In genomic region chr6:32079566-32080290, GRCh38 we compare ENCODE assay signal across 26 cellular contexts. TPM values are rescaled to one million over a fixed set of nuclear protein-coding genes. Genes with fewer than 3 reads are reported as not detected.
DNase-seq lines count a peak whose midpoint lies in the region; ATAC-seq and TF ChIP-seq lines count a peak whose summit lies in the region.
"Had no signal": no experiment of that assay in that cellular context is flagged by ENCODE, and none has a peak within 500 bp of the region (broad histone marks: within the 10 kb centered on the region; RNA-seq: fewer than 3 reads in every experiment).

No MANE protein-coding gene starts in this region.

- no peaks in the 10 kb centered on the region for H3K9me3 ChIP-seq in esophagus muscularis mucosa
- H3K9me3 ChIP-seq: neutrophil, psoas muscle, upper lobe of left lung had no signal

- peak; percentile 33 for ATAC-seq in sciatic nerve
- ATAC-seq in HG02970 (IDR thresholded peaks at IDR 0.05; ENCODE audit: low FRiP score, unreplicated experiment) = no peak
- ATAC-seq: esophagus mucosa, psoas muscle had no signal

- 81% methylated on average over 7 of the region's 7 CpGs for WGBS in esophagus muscularis mucosa

- intact Hi-C loops in esophagus muscularis mucosa (cut with DNase I) = no loop called here
- intact Hi-C loops in sciatic nerve (cut with DNase I) = no loop called here

- no peak for TF ChIP-seq EP300 in esophagus muscularis mucosa (IDR thresholded peaks at IDR 0.05)

- TF ChIP-seq POLR2A in esophagus muscularis mucosa (IDR thresholded peaks at IDR 0.05; ENCODE audit: low read depth) = no peak

- H3K4me3 ChIP-seq in esophagus muscularis mucosa = no peak overlapping the region
- H3K4me3 ChIP-seq: psoas muscle, SK-N-MC, upper lobe of left lung had no signal

- no peaks in the 10 kb centered on the region for H3K27me3 ChIP-seq in esophagus muscularis mucosa
- H3K27me3 ChIP-seq: upper lobe of left lung had no signal

- H3K27ac ChIP-seq in esophagus muscularis mucosa (replicated peaks in 1 of 4) = peak overlapping the region; percentile 31 to 79 (median 38)
- H3K27ac ChIP-seq: neutrophil, psoas muscle, SK-N-MC had no signal

- DNase-seq in EL (peak; percentile 33), M059J (ENCODE audit: low read depth) (peak; percentile 20), esophagus muscularis mucosa (ENCODE audit: extremely low spot score) (no peak), sciatic nerve (ENCODE audit: low spot score) (peak; percentile 59), DMS 273 treated with DMSO at 0.1 percent for 48 hours (lab: John Stamatoyannopoulos, UW) (no peak), hippocampal formation (lab: John Stamatoyannopoulos, UW) (no peak)
- DNase-seq in stimulated activated naive CD4-positive, alpha-beta T cell (lab: John Stamatoyannopoulos, UW) = no peak
- DNase-seq: activated naive CD8-positive, alpha-beta T cell treated with anti-CD3 and anti-CD28 coated beads, Interleukin-2, amount 10 ng/mL, durations not matched to agents 7 days and 5 days; activated T-cell treated with anti-CD3 and anti-CD28 coated beads for 4 hours; caudate nucleus; GDM1; hypothalamus; immature natural killer cell; NCI-H1105; NCI-H2029; NCI-H345; NCI-H748 treated with DMSO at 0.1 percent for 48 hours; stimulated activated CD8-positive, alpha-beta memory T cell treated with anti-CD3 and anti-CD28 coated beads, Interleukin-4, amount 100 ng/mL, for 48 hours had no signal

- TF ChIP-seq CTCF in esophagus muscularis mucosa (IDR thresholded peaks at IDR 0.05) = no peak

- peaks cover 9 to 88% (median 42%) of the 10 kb centered on the region in 4 donors for H3K36me3 ChIP-seq in esophagus muscularis mucosa
- H3K36me3 ChIP-seq: neutrophil had no signal

- peaks cover 15 to 41% (median 40%) of the 10 kb centered on the region in 4 donors for H3K4me1 ChIP-seq in esophagus muscularis mucosa
- H3K4me1 ChIP-seq: psoas muscle had no signal

RNA-seq across cellular contexts. Expression of gene TNXB, which starts 29.4 kb away (rescaled TPM):
- 0.10 TPM in 1 of 2 replicates, not detected in the other for total RNA-seq in M059J (2014; rRNA removed; shearing (Covaris generic))
- 100 to 1,000 TPM; 223 to 525 (median 326) TPM for total RNA-seq in esophagus muscularis mucosa
- total RNA-seq in sciatic nerve = 423 TPM

RNA-seq across cellular contexts. Expression of gene CYP21A2, which starts 41.5 kb away (rescaled TPM):
- not detected in 2 replicates for total RNA-seq in M059J (2014; rRNA removed; shearing (Covaris generic))
- 1 to 10 TPM in 3 of 4 donors, under 1 TPM in 1; 0.33 to 3.7 (median 1.9) TPM for total RNA-seq in esophagus muscularis mucosa
- total RNA-seq in sciatic nerve = 6.1 TPM
- total RNA-seq: RPMI7951, skeletal muscle tissue had no signal

RNA-seq across cellular contexts. Expression of gene ATF6B, which starts 48.3 kb away (rescaled TPM):
- 25.3 and 30.3 TPM in 2 replicates for total RNA-seq in M059J (2014; rRNA removed; shearing (Covaris generic))
- total RNA-seq in esophagus muscularis mucosa (10 to 100 TPM; 17.7 to 37.4 (median 27.2) TPM), sciatic nerve (88.4 TPM)

RNA-seq across cellular contexts. Expression of gene FKBPL, which starts 50.4 kb away (rescaled TPM):
- 10.2 and 14.5 TPM in 2 replicates for total RNA-seq in M059J (2014; rRNA removed; shearing (Covaris generic))
- total RNA-seq in esophagus muscularis mucosa (1 to 10 TPM; 2.7 to 6.3 (median 3.9) TPM), sciatic nerve (2.8 TPM)

Comparison
In these comparisons a context has a peak if more than half of its experiments do, and no peak if none do; other contexts are left out.
1. DNase-seq: peak in EL (single experiment), M059J (single experiment) and sciatic nerve (single experiment); none in esophagus muscularis mucosa (single experiment), DMS 273 treated with DMSO at 0.1 percent for 48 hours (single experiment), hippocampal formation (0 of 2) and stimulated activated naive CD4-positive, alpha-beta T cell (0 of 6).
2. RNA of gene TNXB, which starts 29.4 kb away (total RNA-seq): 423 TPM in sciatic nerve (single experiment) and 223 to 525 TPM in esophagus muscularis mucosa; 0.10 TPM in M059J; every median in the first group is over 100 times any median in the second.